In the genomic region with DNA sequence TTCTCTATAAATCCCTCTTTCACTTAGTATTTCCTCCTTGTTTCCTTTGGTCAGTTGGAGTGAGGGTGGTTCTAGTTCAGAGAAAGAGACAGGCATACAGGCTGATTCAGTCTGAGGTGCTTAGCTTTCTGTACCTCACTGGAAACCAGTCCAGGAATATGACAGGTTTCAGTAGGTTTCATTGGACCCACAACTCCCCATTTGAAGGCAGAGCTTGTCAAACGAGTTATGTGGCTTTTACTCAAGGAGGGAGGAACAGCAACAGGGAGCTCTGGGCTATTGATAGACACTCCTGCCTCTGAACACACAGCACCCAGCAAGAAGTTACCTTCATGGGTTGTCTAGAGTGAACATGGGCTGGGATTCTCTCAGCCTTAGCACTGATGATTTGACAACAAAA, we compare ENCODE assay signal across 9 cellular contexts. TPM values are rescaled to one million over a fixed set of nuclear protein-coding genes. Genes with fewer than 3 reads are reported as not detected.
A peak's percentile ranks its signal among the peaks of the same experiment; 100 is the strongest.
DNase-seq lines count a peak whose midpoint lies in the region; ATAC-seq, FAIRE-seq and TF ChIP-seq lines count a peak whose summit lies in the region.
"Had no signal": no experiment of that assay in that cellular context is flagged by ENCODE, and none has a peak within 500 bp of the region (broad histone marks: within the 10 kb centered on the region; RNA-seq: fewer than 3 reads in every experiment).

No MANE protein-coding gene starts in this region.

- DNase-seq in K562 (ENCODE audit: extremely low read depth in 1 of 4, low spot score in 3 of 4) = no peak
- DNase-seq in lower lobe of right lung = no peak
- DNase-seq in RKO (ENCODE audit: low spot score) = no peak
- DNase-seq: activated CD4-positive, alpha-beta memory T cell treated with anti-CD3 and anti-CD28 coated beads, Interleukin-2, amount 10 ng/mL, durations not matched to agents 7 days and 5 days had no signal

- peaks cover 67% of the 10 kb centered on the region for H4K20me1 ChIP-seq in K562 (replicated peaks; ENCODE audit: control insufficient read depth, insufficient read depth, low read length)

- H3K4me1 ChIP-seq in K562 (replicated peaks in 1 of 2; ENCODE audit: control insufficient read depth in 2 of 2, insufficient read depth in 2 of 2, low read length in 2 of 2) (peaks cover 43 to 80% of the 10 kb centered on the region in 2 experiments), lower lobe of right lung (peaks cover 100% of the 10 kb centered on the region)

- peaks cover 68% of the 10 kb centered on the region for H3K36me3 ChIP-seq in K562 (ENCODE audit: control insufficient read depth, insufficient read depth, low read length)
- peaks cover 11% of the 10 kb centered on the region for H3K36me3 ChIP-seq in lower lobe of right lung

- in situ Hi-C loops in K562 (cut with MboI) = no loop called here

- H3K79me2 ChIP-seq in K562 (ENCODE audit: control insufficient read depth, insufficient read depth, low read length) = peaks cover 97% of the 10 kb centered on the region

- H2AFZ ChIP-seq in K562 (ENCODE audit: low read depth, low read length) = no peak overlapping the region

- TF ChIP-seq EP300 in Ishikawa (IDR thresholded peaks at IDR 0.05; ENCODE audit: borderline replicate concordance) = peak; percentile 42; the same call in 1 of the 2 replicates
- no peak for TF ChIP-seq EP300 in K562 (IDR thresholded peaks at IDR 0.05; ENCODE audit: low read length)

- H3K9ac ChIP-seq in K562 (ENCODE audit: insufficient read depth in 1 of 2, low read depth in 2 of 2, low read length in 2 of 2) = peak overlapping the region in 1 of 2 experiments; percentile 43; a peak in 1 of 4 replicates

- no peak for TF ChIP-seq POLR2A in K562 (conservative IDR thresholded peaks at IDR 0.05)

- 22% methylated on average over 1 of the region's 1 CpG for WGBS in K562 (ENCODE audit: insufficient coverage, low coverage, missing lambda C conversion rate)

- TF ChIP-seq CTCF in K562 (IDR thresholded peaks at IDR 0.05 in 2 of 3, conservative IDR thresholded peaks at IDR 0.05 in 1 of 3; ENCODE audit: insufficient read depth in 2 of 3, low read depth in 1 of 3, low read length in 3 of 3) (no peak), lower lobe of right lung (IDR thresholded peaks at IDR 0.05) (no peak)

- TF ChIP-seq RAD21 in Ishikawa (IDR thresholded peaks at IDR 0.05; ENCODE audit: low read depth) (no peak), K562 (CRISPR knock-in tag; conservative IDR thresholded peaks at IDR 0.05 in 1 of 2, IDR thresholded peaks at IDR 0.05 in 1 of 2) (no peak)

- BruUV-seq in K562 (replicated peaks; lab: Mats Ljungman, UMichigan) = no TSS peak

- H3K9me1 ChIP-seq in K562 (ENCODE audit: control insufficient read depth, insufficient read depth, low read length) = peaks cover 9% of the 10 kb centered on the region

- H3K27ac ChIP-seq in K562 (ENCODE audit: extremely low read depth, low read depth, low read length) = peak overlapping the region; percentile 51; the same call in 2 of the 3 replicates
- H3K27ac ChIP-seq in lower lobe of right lung = peak overlapping the region; percentile 85
- peak overlapping the region; percentile 52 for H3K27ac ChIP-seq in temporal lobe (ENCODE audit: low read depth, low read length)

- no peak overlapping the region for H3K4me2 ChIP-seq in K562 (ENCODE audit: insufficient read depth, low read length)

- no peak overlapping the region for H3K4me3 ChIP-seq in K562
- no peak overlapping the region for H3K4me3 ChIP-seq in lower lobe of right lung

- ATAC-seq in K562 (no peak), lower lobe of right lung (peak; percentile 51 to 53), GM18519 (IDR thresholded peaks at IDR 0.05; ENCODE audit: low FRiP score, unreplicated experiment) (no peak), GM18870 (IDR thresholded peaks at IDR 0.05; ENCODE audit: unreplicated experiment) (no peak)

- CTCF ChIA-PET in K562 (lab: Yijun Ruan, JAX; ENCODE audit: low intra/inter-chr PET ratio) = no interaction called here

- no peak for FAIRE-seq in K562 (lab: Jason Lieb, UNC)

- intact Hi-C loops in K562 (cut with micrococcal nuclease) = no loop called here
- intact Hi-C loops in lower lobe of right lung (cut with DNase I) = no loop called here

- no peaks in the 10 kb centered on the region for H3K27me3 ChIP-seq in K562 (ENCODE audit: control insufficient read depth in 2 of 2, insufficient read depth in 2 of 2, low read length in 2 of 2)
- H3K27me3 ChIP-seq in lower lobe of right lung (ENCODE audit: low read depth) = no peaks in the 10 kb centered on the region

- POLR2A ChIA-PET in K562 (lab: Yijun Ruan, JAX) = interaction anchor here (0.7 to 5.2 kb wide), 9 partner anchors 8 to 331 kb away, joined by 3 to 31 read pairs (median 5); no protein-coding TSS in a partner anchor

- H3K9me3 ChIP-seq in K562 (replicated peaks; ENCODE audit: control insufficient read depth, insufficient read depth, low read depth, low read length) (no peaks in the 10 kb centered on the region), lower lobe of right lung (no peaks in the 10 kb centered on the region)

TF ChIP-seq in Ishikawa, 13 proteins besides CTCF, POLR2A, EP300 and RAD21 (continues in another document):
- TF ChIP-seq FOXM1 (IDR thresholded peaks at IDR 0.05; ENCODE audit: borderline replicate concordance, low read depth) (peak; percentile 43; the same call in 1 of the 2 replicates), CEBPB (IDR thresholded peaks at IDR 0.05) (no peak), YY1 (IDR thresholded peaks at IDR 0.05; ENCODE audit: low read depth) (no peak)

TF ChIP-seq in K562, 482 proteins besides CTCF, POLR2A, EP300 and RAD21 (continues in another document):
- TF ChIP-seq CXXC5 (CRISPR knock-in tag; IDR thresholded peaks at IDR 0.05) = no peak
- no peak for TF ChIP-seq BCL6 (CRISPR knock-in tag; IDR thresholded peaks at IDR 0.05)
- TF ChIP-seq FOXP1 (CRISPR knock-in tag; IDR thresholded peaks at IDR 0.05) = no peak

RNA-seq across cellular contexts. Expression of a gene that starts 14.5 kb away (rescaled TPM):
- total RNA-seq in K562 (2011; cell fraction: chromatin; rRNA removed; ENCODE audit: low replicate concordance) = 168 and 288 TPM in 2 replicates
- 79.0 and 102 TPM in 2 replicates for total RNA-seq in K562 (2011; cell fraction: nucleolus; rRNA removed)
- 99.5 and 155 TPM in 2 replicates for total RNA-seq in K562 (2011; cell fraction: nucleoplasm; rRNA removed)
- total RNA-seq in K562 (2014; rRNA removed) = 159 and 202 TPM in 2 replicates
- 67.2 and 80.0 TPM in 2 replicates for total RNA-seq in K562 (2014; rRNA removed; fragmentation: Illumina TruSeq; extraction: Trizol)
- 58.2 and 67.4 TPM in 2 replicates for total RNA-seq in K562 (2015; rRNA removed; fragmentation: Illumina TruSeq; extraction: Trizol)
- total RNA-seq in K562 (2021) = 362 and 385 TPM in 2 replicates
- 130 and 299 TPM in 2 replicates for polyA plus RNA-seq in K562 (2011; rRNA removed)
- 90.1 and 157 TPM in 2 replicates for polyA plus RNA-seq in K562 (2011; cell fraction: cytosol; rRNA removed)
- polyA plus RNA-seq in K562 (2011; cell fraction: nucleus; rRNA removed) = 395 and 716 TPM in 2 replicates
- 444 and 454 TPM in 2 replicates for polyA plus RNA-seq in K562 (2012)
- polyA plus RNA-seq in K562 (2014; fragmentation: Illumina TruSeq; extraction: Trizol) = 149 and 163 TPM in 2 replicates
- 1 to 10 TPM; 3.1 to 8.4 TPM for polyA plus RNA-seq in K562 (2014; fragmentation: Nextera tagmentation; extraction: Ambion mirVana)
- polyA plus RNA-seq in K562 (2014; rRNA removed) = 115 and 125 TPM in 2 replicates
- 140 and 177 TPM in 2 replicates for polyA minus RNA-seq in K562 (2011; rRNA and poly(A)+ RNA removed)
- polyA minus RNA-seq in K562 (2011; cell fraction: cytosol; rRNA and poly(A)+ RNA removed) = 135 and 194 TPM in 2 replicates
- 51.4 and 130 TPM in 2 replicates for polyA minus RNA-seq in K562 (2011; cell fraction: nucleus; rRNA and poly(A)+ RNA removed)
- 454 TPM for total RNA-seq in lower lobe of right lung
- 51.9 TPM for total RNA-seq in temporal lobe

RNA-seq across cellular contexts. Expression of a gene that starts 43.0 kb away (rescaled TPM):
- 131 and 282 TPM in 2 replicates for total RNA-seq in K562 (2011; cell fraction: chromatin; rRNA removed; ENCODE audit: low replicate concordance)
- 236 and 263 TPM in 2 replicates for total RNA-seq in K562 (2011; cell fraction: nucleolus; rRNA removed)
- total RNA-seq in K562 (2011; cell fraction: nucleoplasm; rRNA removed) = 210 and 273 TPM in 2 replicates
- total RNA-seq in K562 (2014; rRNA removed) (733 and 769 TPM in 2 replicates), K562 (2014; rRNA removed; fragmentation: Illumina TruSeq; extraction: Trizol) (363 and 429 TPM in 2 replicates), K562 (2015; rRNA removed; fragmentation: Illumina TruSeq; extraction: Trizol) (589 and 623 TPM in 2 replicates), K562 (2021) (686 and 693 TPM in 2 replicates), lower lobe of right lung (229 TPM), temporal lobe (89.0 TPM)
- polyA plus RNA-seq in K562 (2011; rRNA removed) (387 and 460 TPM in 2 replicates), K562 (2014; fragmentation: Illumina TruSeq; extraction: Trizol) (1,607 and 1,827 TPM in 2 replicates), K562 (2014; fragmentation: Nextera tagmentation; extraction: Ambion mirVana) (1,000 to 10,000 TPM; 1,193 to 1,486 TPM), K562 (2014; rRNA removed) (798 and 985 TPM in 2 replicates)
- 1,168 and 1,898 TPM in 2 replicates for polyA plus RNA-seq in K562 (2011; cell fraction: cytosol; rRNA removed)
- 374 and 383 TPM in 2 replicates for polyA plus RNA-seq in K562 (2011; cell fraction: nucleus; rRNA removed)
- 971 and 1,007 TPM in 2 replicates for polyA plus RNA-seq in K562 (2012)
- 447 and 499 TPM in 2 replicates for polyA minus RNA-seq in K562 (2011; rRNA and poly(A)+ RNA removed)
- 339 and 351 TPM in 2 replicates for polyA minus RNA-seq in K562 (2011; cell fraction: cytosol; rRNA and poly(A)+ RNA removed)
- polyA minus RNA-seq in K562 (2011; cell fraction: nucleus; rRNA and poly(A)+ RNA removed) = 64.2 and 164 TPM in 2 replicates

RNA-seq across cellular contexts. Expression of a gene that starts 44.2 kb away (rescaled TPM):
- 1.7 and 3.2 TPM in 2 replicates for total RNA-seq in K562 (2011; cell fraction: chromatin; rRNA removed; ENCODE audit: low replicate concordance)
- total RNA-seq in K562 (2011; cell fraction: nucleolus; rRNA removed) = 0.83 and 1.8 TPM in 2 replicates
- 0.92 and 2.5 TPM in 2 replicates for total RNA-seq in K562 (2011; cell fraction: nucleoplasm; rRNA removed)
- total RNA-seq in K562 (2014; rRNA removed) (0.65 TPM in 1 of 2 replicates, not detected in the other), K562 (2014; rRNA removed; fragmentation: Illumina TruSeq; extraction: Trizol) (0.47 TPM in 1 of 2 replicates, not detected in the other), K562 (2015; rRNA removed; fragmentation: Illumina TruSeq; extraction: Trizol) (0.14 and 0.38 TPM in 2 replicates), K562 (2021) (3.0 and 3.2 TPM in 2 replicates), lower lobe of right lung (11.4 TPM), temporal lobe (0.49 TPM)
- polyA plus RNA-seq in K562 (2011; rRNA removed) (0.39 and 0.81 TPM in 2 replicates), K562 (2014; fragmentation: Illumina TruSeq; extraction: Trizol) (0.31 and 0.61 TPM in 2 replicates), K562 (2014; fragmentation: Nextera tagmentation; extraction: Ambion mirVana) (1 to 10 TPM in 1 of 2 experiments, under 1 TPM in 1; 0.99 to 1.4 TPM), K562 (2014; rRNA removed) (0.50 and 0.99 TPM in 2 replicates)
- 0.50 and 0.69 TPM in 2 replicates for polyA plus RNA-seq in K562 (2011; cell fraction: cytosol; rRNA removed)
- 2.9 and 4.0 TPM in 2 replicates for polyA plus RNA-seq in K562 (2011; cell fraction: nucleus; rRNA removed)
- polyA plus RNA-seq in K562 (2012) = 0.57 and 1.1 TPM in 2 replicates
- polyA minus RNA-seq in K562 (2011; rRNA and poly(A)+ RNA removed) = 0.27 and 0.91 TPM in 2 replicates
- polyA minus RNA-seq in K562 (2011; cell fraction: cytosol; rRNA and poly(A)+ RNA removed) = not detected in 2 replicates
- polyA minus RNA-seq in K562 (2011; cell fraction: nucleus; rRNA and poly(A)+ RNA removed) = 0.56 and 2.3 TPM in 2 replicates
- total RNA-seq: lung microvascular endothelial cell had no signal

Comparison
In these comparisons a context has a peak if more than half of its experiments do, and no peak if none do; other contexts are left out.
1. ATAC-seq: peak in lower lobe of right lung (2 of 2); none in K562 (single experiment), GM18519 (single experiment) and GM18870 (single experiment).
2. Peak in every context shown above with its lines, with median percentiles within 50 percentile points of each other: H3K27ac ChIP-seq.